8 cellular contexts compared by ENCODE assay signal in the genomic region with DNA sequence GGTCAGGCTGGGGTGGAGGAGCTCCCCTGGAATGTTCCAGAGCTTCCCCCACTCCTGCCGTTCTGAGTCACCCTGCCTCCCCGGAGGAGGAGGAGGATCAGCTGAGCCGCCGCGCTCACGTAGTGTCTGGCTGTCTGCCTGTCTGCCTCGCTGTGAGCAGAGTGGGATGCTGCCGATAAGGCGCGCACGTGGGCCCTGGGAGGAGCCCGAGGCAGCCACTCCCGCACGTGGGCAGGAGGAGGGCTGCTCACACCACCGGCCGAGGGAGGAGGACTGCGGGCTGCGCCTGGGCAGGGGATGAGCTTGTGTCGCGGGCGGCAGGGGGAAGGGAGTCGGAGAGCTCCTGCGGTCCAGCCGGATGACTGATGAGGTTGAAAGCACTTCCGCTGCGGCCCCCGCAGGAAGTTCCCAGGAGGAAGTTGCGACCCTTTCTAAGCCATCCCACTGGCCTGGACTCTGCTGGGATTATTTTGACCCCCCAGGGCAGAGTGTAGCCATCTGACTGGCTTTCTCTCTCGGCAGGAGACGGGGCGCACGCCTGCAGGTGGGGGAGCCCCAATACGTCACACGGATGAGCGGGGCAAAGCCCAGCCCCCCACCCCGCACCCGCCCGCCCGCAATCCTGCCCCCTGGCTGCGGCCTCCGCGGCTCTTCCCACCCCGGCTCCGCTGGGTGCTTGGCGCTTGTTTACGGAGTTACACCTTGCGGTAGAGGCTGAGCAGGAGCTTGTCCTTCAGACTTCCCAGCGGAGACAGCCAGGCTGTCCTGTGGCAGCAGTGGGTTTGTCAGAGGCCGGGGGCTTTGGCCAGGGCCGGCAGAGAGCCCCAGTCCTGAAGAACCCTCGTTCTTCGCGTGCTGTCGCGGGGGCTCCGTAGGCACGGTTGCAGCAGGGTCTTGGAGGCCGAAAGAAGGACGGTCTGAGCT. TPM values are rescaled to one million over a fixed set of nuclear protein-coding genes. Genes with fewer than 3 reads are reported as not detected.
DNase-seq lines count a peak whose midpoint lies in the region; ATAC-seq, FAIRE-seq and TF ChIP-seq lines count a peak whose summit lies in the region.

No MANE protein-coding gene starts in this region.

- peaks cover 36% of the 10 kb centered on the region for H3K4me1 ChIP-seq in fibroblast of lung (ENCODE audit: control insufficient read depth, extremely low read depth, insufficient read depth, low read length)

- peak; percentile 86 for FAIRE-seq in RCC 7860 (lab: Jason Lieb, UNC)

- no peak overlapping the region for H2AFZ ChIP-seq in fibroblast of lung (ENCODE audit: low read length)

- H3K27ac ChIP-seq in fibroblast of lung (ENCODE audit: insufficient read depth, low read length): peak overlapping the region; percentile 83

- H3K4me3 ChIP-seq in fibroblast of lung (replicated peaks in 1 of 4; ENCODE audit: control extremely low read depth in 1 of 4, insufficient read depth in 1 of 4, low read depth in 3 of 4, low read length in 4 of 4): peak overlapping the region; percentile 61 to 62 (median 61)

- no peaks in the 10 kb centered on the region for H4K20me1 ChIP-seq in fibroblast of lung (ENCODE audit: control insufficient read depth, extremely low read depth, insufficient read depth, low read length)

- no peaks in the 10 kb centered on the region for H3K27me3 ChIP-seq in fibroblast of lung (ENCODE audit: control insufficient read depth, insufficient read depth, low read length)

- ATAC-seq in GM21360 (IDR thresholded peaks at IDR 0.05; ENCODE audit: unreplicated experiment): peak; percentile 56
- ATAC-seq in naive B cell (ENCODE audit: low read depth in 2 of 2): peak; percentile 71 to 73

- H3K4me3 Mint-ChIP-seq in activated T-helper 2 cell treated with anti-CD3 and anti-CD28 coated beads, Interferon-gamma antibody, Interleukin-2, Interleukin-4, amounts not matched to agents 10 μg/mL and 5 μg/mL and 100 μg/mL, durations not matched to agents 14 hours and 24 hours and 36 hours (ENCODE audit: low read depth): peak overlapping the region; percentile 74
- H3K4me3 Mint-ChIP-seq in naive B cell: peak overlapping the region; percentile 89 to 94 (median 91)

- TF ChIP-seq CTCF in fibroblast of lung (conservative IDR thresholded peaks at IDR 0.05 in 1 of 2, IDR thresholded peaks at IDR 0.05 in 1 of 2; ENCODE audit: low read depth in 1 of 2, low read length in 2 of 2): peak in 1 of 2 donors; percentile 19

- peaks cover 22% of the 10 kb centered on the region for H3K36me3 Mint-ChIP-seq in activated T-helper 2 cell treated with anti-CD3 and anti-CD28 coated beads, Interferon-gamma antibody, Interleukin-2, Interleukin-4, amounts not matched to agents 10 μg/mL and 5 μg/mL and 100 μg/mL, durations not matched to agents 14 hours and 24 hours and 36 hours (ENCODE audit: low read depth)
- H3K36me3 Mint-ChIP-seq in naive B cell: no peaks in the 10 kb centered on the region

- DNase-seq in COLO668 (lab: John Stamatoyannopoulos, UW; ENCODE audit: unreplicated experiment) (peak; percentile 79), HT1080 (ENCODE audit: low read depth) (peak; percentile 96), RCC 7860 (ENCODE audit: low spot score) (peak; percentile 99), fibroblast of lung (ENCODE audit: low read depth in 2 of 2) (peak; percentile 95 to 99), naive B cell (peak; percentile 77)
- DNase-seq in activated T-helper 2 cell treated with anti-CD3 and anti-CD28 coated beads, Interferon-gamma antibody, Interleukin-2, Interleukin-4, amounts not matched to agents 10 μg/mL and 5 μg/mL and 100 μg/mL, durations not matched to agents 14 hours and 24 hours and 36 hours (ENCODE audit: low spot score): peak; percentile 71
- DNase-seq in stimulated activated CD8-positive, alpha-beta memory T cell treated with anti-CD3 and anti-CD28 coated beads, Interleukin-7, amount 100 ng/mL, for 4 hours (ENCODE audit: low read depth in 2 of 2): peak; percentile 79 to 88

- H3K27ac Mint-ChIP-seq in activated T-helper 2 cell treated with anti-CD3 and anti-CD28 coated beads, Interferon-gamma antibody, Interleukin-2, Interleukin-4, amounts not matched to agents 10 μg/mL and 5 μg/mL and 100 μg/mL, durations not matched to agents 14 hours and 24 hours and 36 hours: peak overlapping the region; percentile 81
- peak overlapping the region; percentile 88 to 97 (median 96) for H3K27ac Mint-ChIP-seq in naive B cell

- no peaks in the 10 kb centered on the region for H3K27me3 Mint-ChIP-seq in activated T-helper 2 cell treated with anti-CD3 and anti-CD28 coated beads, Interferon-gamma antibody, Interleukin-2, Interleukin-4, amounts not matched to agents 10 μg/mL and 5 μg/mL and 100 μg/mL, durations not matched to agents 14 hours and 24 hours and 36 hours (ENCODE audit: low read depth)
- no peaks in the 10 kb centered on the region for H3K27me3 Mint-ChIP-seq in naive B cell

- intact Hi-C loops in activated T-helper 2 cell treated with anti-CD3 and anti-CD28 coated beads, Interferon-gamma antibody, Interleukin-2, Interleukin-4, amounts not matched to agents 10 μg/mL and 5 μg/mL and 100 μg/mL, durations not matched to agents 14 hours and 24 hours and 36 hours (cut with micrococcal nuclease): loop anchor here (1.0 kb wide), 1 partner anchor 9 kb away; the partner anchor contains the start of gene PDXK

- H3K9me3 ChIP-seq in fibroblast of lung (ENCODE audit: control insufficient read depth, insufficient read depth, low read depth, low read length): no peaks in the 10 kb centered on the region

- H3K9ac ChIP-seq in fibroblast of lung (ENCODE audit: insufficient read depth, low read length): peak overlapping the region; percentile 67

- peaks cover 48% of the 10 kb centered on the region for H3K79me2 ChIP-seq in fibroblast of lung (ENCODE audit: control insufficient read depth, insufficient read depth, low read length)

- H3K4me2 ChIP-seq in fibroblast of lung (ENCODE audit: extremely low read depth, insufficient read depth, low read length): peak overlapping the region; percentile 88

- peaks cover 2% of the 10 kb centered on the region for H3K36me3 ChIP-seq in fibroblast of lung (ENCODE audit: control insufficient read depth, insufficient read depth, low read length)

- H3K9me3 Mint-ChIP-seq in activated T-helper 2 cell treated with anti-CD3 and anti-CD28 coated beads, Interferon-gamma antibody, Interleukin-2, Interleukin-4, amounts not matched to agents 10 μg/mL and 5 μg/mL and 100 μg/mL, durations not matched to agents 14 hours and 24 hours and 36 hours: no peaks in the 10 kb centered on the region
- H3K9me3 Mint-ChIP-seq in naive B cell: no peaks in the 10 kb centered on the region

- H3K4me1 Mint-ChIP-seq in activated T-helper 2 cell treated with anti-CD3 and anti-CD28 coated beads, Interferon-gamma antibody, Interleukin-2, Interleukin-4, amounts not matched to agents 10 μg/mL and 5 μg/mL and 100 μg/mL, durations not matched to agents 14 hours and 24 hours and 36 hours (ENCODE audit: low read depth): peaks cover 43% of the 10 kb centered on the region
- H3K4me1 Mint-ChIP-seq in naive B cell: peaks cover 48 to 72% (median 63%) of the 10 kb centered on the region in 3 donors

RNA-seq across cellular contexts. Expression of gene PDXK, which starts 9.8 kb away (rescaled TPM):
- total RNA-seq in HT1080 (2014; rRNA removed; shearing (Covaris generic)): 56.2 and 62.7 TPM in 2 replicates
- polyA plus RNA-seq in HT1080 (2015; cell fraction: cytosol; rRNA removed): 59.7 and 62.1 TPM in 2 replicates
- 61.9 and 67.9 TPM in 2 replicates for polyA plus RNA-seq in HT1080 (2015; cell fraction: nucleus; rRNA removed)
- total RNA-seq in activated T-helper 2 cell treated with anti-CD3 and anti-CD28 coated beads, Interferon-gamma antibody, Interleukin-2, Interleukin-4, amounts not matched to agents 10 μg/mL and 5 μg/mL and 100 μg/mL, durations not matched to agents 14 hours and 24 hours and 36 hours: 124 and 136 TPM in 2 replicates
- total RNA-seq in fibroblast of lung: 46.2 and 47.4 TPM in 2 replicates
- 146 and 162 TPM in 2 replicates for polyA plus RNA-seq in fibroblast of lung
- 110 and 133 TPM in 2 replicates for polyA plus RNA-seq in fibroblast of lung (2012)
- 200 and 210 TPM in 2 replicates for polyA minus RNA-seq in fibroblast of lung (ENCODE audit: low replicate concordance)
- 10 to 100 TPM; 28.5 to 46.1 (median 39.2) TPM for polyA plus RNA-seq in naive B cell (ENCODE audit: low read depth in 6 of 6)

RNA-seq across cellular contexts. Expression of gene CSTB, which starts 47.4 kb away (rescaled TPM):
- 24.3 and 55.3 TPM in 2 replicates for total RNA-seq in HT1080 (2014; rRNA removed; shearing (Covaris generic))
- polyA plus RNA-seq in HT1080 (2015; cell fraction: cytosol; rRNA removed): 33.6 and 41.3 TPM in 2 replicates
- 13.4 and 16.5 TPM in 2 replicates for polyA plus RNA-seq in HT1080 (2015; cell fraction: nucleus; rRNA removed)
- 55.8 TPM in 2 replicates for total RNA-seq in activated T-helper 2 cell treated with anti-CD3 and anti-CD28 coated beads, Interferon-gamma antibody, Interleukin-2, Interleukin-4, amounts not matched to agents 10 μg/mL and 5 μg/mL and 100 μg/mL, durations not matched to agents 14 hours and 24 hours and 36 hours
- total RNA-seq in fibroblast of lung: 9.8 and 24.8 TPM in 2 replicates
- polyA plus RNA-seq in fibroblast of lung: 72.5 and 120 TPM in 2 replicates
- polyA plus RNA-seq in fibroblast of lung (2012): 94.6 and 141 TPM in 2 replicates
- 22.9 and 26.3 TPM in 2 replicates for polyA minus RNA-seq in fibroblast of lung (ENCODE audit: low replicate concordance)
- polyA plus RNA-seq in naive B cell (ENCODE audit: low read depth in 6 of 6): 10 to 100 TPM; 25.1 to 75.7 (median 39.2) TPM

Comparison
In these comparisons a context has a peak if more than half of its experiments do, and no peak if none do; other contexts are left out.
1. Peak in every context shown above with its lines: DNase-seq, ATAC-seq, H3K4me3 ChIP-seq and H3K27ac ChIP-seq.